26 cellular contexts compared by ENCODE assay signal in the genomic region with DNA sequence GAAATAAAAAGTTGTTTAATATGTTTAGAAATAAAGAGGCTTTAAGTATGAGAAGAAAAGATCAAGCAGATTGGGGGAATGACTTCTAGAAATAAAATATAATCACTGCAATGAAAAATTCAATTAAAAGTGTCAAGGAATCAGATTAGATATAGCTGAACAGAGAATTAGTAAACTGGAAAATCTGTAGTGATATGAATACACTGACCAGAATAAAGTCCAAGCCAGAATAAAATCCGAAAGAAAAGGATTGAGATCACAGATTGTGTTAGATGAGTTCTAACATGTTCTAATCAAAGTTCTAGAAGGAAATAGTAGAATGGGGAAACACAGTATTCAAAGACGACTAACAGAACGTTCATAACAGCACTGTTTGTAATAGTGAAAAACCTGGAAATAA.
"Had no signal": no experiment of that assay in that cellular context is flagged by ENCODE, and none has a peak within 500 bp of the region (broad histone marks: within the 10 kb centered on the region; RNA-seq: fewer than 3 reads in every experiment).

No MANE protein-coding gene starts in this region.

- FAIRE-seq: colon, endometrium, endothelial cell of umbilical vein had no signal

- H3K79me2 ChIP-seq: hepatocyte had no signal

- H3K9me3 ChIP-seq: body of pancreas had no signal

- H2AFZ ChIP-seq: hepatocyte had no signal

- H3K4me2 ChIP-seq: hepatocyte had no signal

- ATAC-seq: activated CD8-positive, alpha-beta T cell treated with anti-CD3 and anti-CD28 coated beads for 36 hours; activated T-cell treated with anti-CD3 and anti-CD28 coated beads, Interleukin-2, amount 50 U/mL, for 4 hours; activated T-helper 17 cell treated with anti-CD3 and anti-CD28 coated beads, Interleukin-2, amount 50 U/mL, for 72 hours; body of pancreas; gastroesophageal sphincter; heart right ventricle had no signal

- H3K4me3 ChIP-seq: body of pancreas, esophagus squamous epithelium, gastroesophageal sphincter, heart right ventricle, hepatocyte had no signal

- H3K27me3 ChIP-seq: body of pancreas, esophagus squamous epithelium, gastroesophageal sphincter, heart right ventricle, hepatocyte had no signal

- DNase-seq: activated CD4-positive, alpha-beta T cell treated with anti-CD3 and anti-CD28 coated beads for 48 hours; activated CD4-positive, alpha-beta T cell treated with anti-CD3 and anti-CD28 coated beads, Interleukin-2, amount 50 U/mL, for 1 hour; activated CD4-positive, alpha-beta T cell treated with anti-CD3 and anti-CD28 coated beads, Interleukin-2, amount 50 U/mL, for 48 hours; activated CD8-positive, alpha-beta memory T cell treated with anti-CD3 and anti-CD28 coated beads for 24 hours; activated CD8-positive, alpha-beta T cell treated with anti-CD3 and anti-CD28 coated beads for 36 hours; activated effector memory CD4-positive, alpha-beta T cell treated with Interleukin-2 at 50 U/mL for 16 hours; activated gamma-delta T cell treated with Interleukin-2 at 50 U/mL for 16 hours; activated naive CD4-positive, alpha-beta T cell treated with anti-CD3 and anti-CD28 coated beads, Interleukin-2, amount 50 U/mL, for 16 hours; activated naive CD4-positive, alpha-beta T cell treated with Interleukin-2 at 50 U/mL for 16 hours; activated T-cell treated with anti-CD3 and anti-CD28 coated beads, Interleukin-2, amount 50 U/mL, for 4 hours; amniotic stem cell; anterior cingulate cortex; body of pancreas; caudate nucleus; cortex of kidney; effector CD8-positive, alpha-beta T cell; esophagus squamous epithelium; foreskin melanocyte; heart right ventricle had no signal

- H3K4me1 ChIP-seq: body of pancreas had no signal

- H3K36me3 ChIP-seq: esophagus squamous epithelium, gastroesophageal sphincter, heart right ventricle had no signal

- H3K27ac ChIP-seq: body of pancreas, epithelial cell of prostate, esophagus squamous epithelium, gastroesophageal sphincter, heart right ventricle, hepatocyte had no signal
